Comparison of ENCODE assay signal across 8 cellular contexts in the genomic region with DNA sequence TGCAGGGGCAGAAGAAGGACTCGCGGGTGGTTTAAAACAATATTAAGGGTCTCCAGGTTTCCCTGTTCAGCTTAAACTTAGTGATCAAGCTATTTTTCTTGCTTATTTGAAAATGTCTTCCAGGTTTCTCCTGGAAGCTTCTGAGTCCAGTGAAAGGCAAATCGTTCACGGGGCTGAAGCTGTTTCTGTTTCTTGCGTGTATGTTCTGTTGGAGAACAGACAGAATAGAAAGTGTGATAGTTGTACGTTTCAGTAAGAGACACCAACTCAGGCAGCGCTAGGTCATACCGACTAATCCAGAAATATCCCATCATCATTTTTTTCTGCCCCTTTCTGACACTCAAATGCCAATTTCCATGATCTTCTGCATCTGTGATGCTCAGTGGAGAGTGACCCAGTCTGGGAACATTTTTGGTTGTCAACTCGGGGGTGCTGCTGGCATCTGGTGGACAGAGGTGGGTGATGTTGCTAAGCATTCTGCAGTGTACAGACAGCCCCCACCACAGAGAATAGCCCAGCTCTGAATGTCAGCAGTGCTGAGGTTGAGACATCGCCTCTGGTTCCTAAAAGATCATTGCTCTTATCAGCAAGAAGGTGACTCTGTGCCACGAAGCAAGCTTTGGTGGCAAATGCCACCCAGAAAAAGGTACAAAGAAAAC.
DNase-seq lines count a peak whose midpoint lies in the region; ATAC-seq and TF ChIP-seq lines count a peak whose summit lies in the region.

No MANE protein-coding gene starts in this region.

- peak overlapping the region; percentile 89 for H3K4me3 Mint-ChIP-seq in stimulated activated memory B cell treated with anti-CD40 and anti-IgM and Interleukin-4, amounts not matched to agents 10 μg/mL and 1 μg/mL and 100 μg/mL, for 72 hours

- H3K4me3 ChIP-seq in HEK293 (ENCODE audit: low read depth, low read length): no peak overlapping the region
- no peak overlapping the region for H3K4me3 ChIP-seq in WERI-Rb-1 (ENCODE audit: low read depth, low read length)
- H3K4me3 ChIP-seq in endocrine pancreas (ENCODE audit: control insufficient read depth, insufficient read depth, low read length): peak overlapping the region; percentile 32

- H3K36me3 ChIP-seq in HEK293 (ENCODE audit: control insufficient read depth in 2 of 2, insufficient read depth in 1 of 2, low read length in 2 of 2) (peaks cover 0 to 12% of the 10 kb centered on the region in 2 experiments; a peak in 1 of 3 replicates), WERI-Rb-1 (0 out of 2 replicates have a peak, but pooled peaks cover 3% of the 10 kb centered on the region), endocrine pancreas (ENCODE audit: control insufficient read depth, insufficient read depth, low read length) (no peaks in the 10 kb centered on the region)

- H3K9ac ChIP-seq in endocrine pancreas (ENCODE audit: control insufficient read depth, insufficient read depth, low read length): no peak overlapping the region

- no peak overlapping the region for H3K27ac ChIP-seq in HEK293 (ENCODE audit: extremely low read depth, low read depth, low read length)
- no peak overlapping the region for H3K27ac ChIP-seq in WERI-Rb-1

- H3K4me1 ChIP-seq in HEK293 (ENCODE audit: control insufficient read depth, insufficient read depth, low read length) (no peaks in the 10 kb centered on the region), endocrine pancreas (ENCODE audit: control insufficient read depth, insufficient read depth, low read length) (no peaks in the 10 kb centered on the region)

- H3K9me3 Mint-ChIP-seq in stimulated activated memory B cell treated with anti-CD40 and anti-IgM and Interleukin-4, amounts not matched to agents 10 μg/mL and 1 μg/mL and 100 μg/mL, for 72 hours: no peaks in the 10 kb centered on the region

- peak overlapping the region; percentile 85 for H3K27ac Mint-ChIP-seq in stimulated activated memory B cell treated with anti-CD40 and anti-IgM and Interleukin-4, amounts not matched to agents 10 μg/mL and 1 μg/mL and 100 μg/mL, for 72 hours

- POLR2A ChIA-PET in HEK293 (lab: Yijun Ruan, JAX): no interaction called here

- H3K9me3 ChIP-seq in HEK293 (ENCODE audit: control insufficient read depth, insufficient read depth, low read depth, low read length): no peaks in the 10 kb centered on the region
- H3K9me3 ChIP-seq in WERI-Rb-1 (ENCODE audit: severe bottlenecking): no peaks in the 10 kb centered on the region
- H3K9me3 ChIP-seq in endocrine pancreas (ENCODE audit: control insufficient read depth, low read length): no peaks in the 10 kb centered on the region

- peaks cover 27% of the 10 kb centered on the region for H3K36me3 Mint-ChIP-seq in stimulated activated memory B cell treated with anti-CD40 and anti-IgM and Interleukin-4, amounts not matched to agents 10 μg/mL and 1 μg/mL and 100 μg/mL, for 72 hours

- H3K27me3 ChIP-seq in WERI-Rb-1 (ENCODE audit: insufficient read depth, low read depth, severe bottlenecking) (no peaks in the 10 kb centered on the region), endocrine pancreas (ENCODE audit: control insufficient read depth, insufficient read depth, low read length) (no peaks in the 10 kb centered on the region)

- TF ChIP-seq CTCF in HEK293 (tag by site-specific recombination; IDR thresholded peaks at IDR 0.05) (peak; percentile 35; the same call in 1 of the 2 replicates), WERI-Rb-1 (IDR thresholded peaks at IDR 0.05; ENCODE audit: low read depth, low read length) (0 out of 2 replicates have a peak, but pooled peaks have one; percentile 10)

- no peak for ATAC-seq in stimulated activated memory B cell treated with anti-CD40 and anti-IgM and Interleukin-4, amounts not matched to agents 10 μg/mL and 1 μg/mL and 100 μg/mL, for 72 hours
- ATAC-seq in HG02588 (IDR thresholded peaks at IDR 0.05; ENCODE audit: unreplicated experiment) (no peak), HG02938 (IDR thresholded peaks at IDR 0.05; ENCODE audit: unreplicated experiment) (no peak), GM18517 (IDR thresholded peaks at IDR 0.05; ENCODE audit: unreplicated experiment) (no peak)

- peaks cover 66% of the 10 kb centered on the region for H3K4me1 Mint-ChIP-seq in stimulated activated memory B cell treated with anti-CD40 and anti-IgM and Interleukin-4, amounts not matched to agents 10 μg/mL and 1 μg/mL and 100 μg/mL, for 72 hours

- CTCF ChIA-PET in HEK293 (lab: Yijun Ruan, JAX): interaction anchor here (0.6 to 2.1 kb wide), 8 partner anchors 19 to 459 kb away, joined by 3 to 18 read pairs (median 4); no protein-coding TSS in a partner anchor

- no peaks in the 10 kb centered on the region for H3K27me3 Mint-ChIP-seq in stimulated activated memory B cell treated with anti-CD40 and anti-IgM and Interleukin-4, amounts not matched to agents 10 μg/mL and 1 μg/mL and 100 μg/mL, for 72 hours

- no peak for DNase-seq in WERI-Rb-1
- DNase-seq in GF-D8 (lab: John Stamatoyannopoulos, UW): no peak

TF ChIP-seq in HEK293, 187 proteins besides CTCF, POLR2A, EP300 and RAD21:
- TF ChIP-seq ZNF654 (tag by site-specific recombination; IDR thresholded peaks at IDR 0.05; ENCODE audit: low read depth): peak; percentile 43
- TF ChIP-seq ZNF366 (tag by site-specific recombination; conservative IDR thresholded peaks at IDR 0.05): no peak
